23 cellular contexts compared by ENCODE assay signal in the genomic region with DNA sequence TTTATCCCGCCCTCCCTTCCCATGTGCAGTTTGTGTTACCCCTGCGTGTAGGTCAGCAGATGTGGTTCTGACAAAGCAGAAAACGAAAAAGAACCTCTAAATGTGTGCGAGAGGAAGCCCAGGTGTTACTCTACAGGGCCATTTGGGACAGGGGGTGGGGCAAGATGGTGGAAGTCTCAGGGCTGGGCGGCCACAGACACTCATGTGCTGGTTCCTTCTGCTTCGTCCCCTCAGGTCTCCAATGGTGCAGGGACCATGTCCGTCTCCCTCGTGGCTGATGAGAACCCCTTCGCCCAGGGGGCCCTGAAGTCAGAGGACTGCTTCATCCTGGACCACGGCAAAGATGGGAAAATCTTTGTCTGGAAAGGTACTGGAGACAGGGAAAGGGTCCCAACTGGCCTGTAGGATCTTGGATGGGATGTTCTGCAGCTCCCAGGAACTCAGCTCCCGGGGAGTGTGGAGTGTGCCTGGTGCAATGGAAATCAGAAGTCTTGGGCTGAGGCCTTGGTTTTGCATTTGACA. TPM values are rescaled to one million over a fixed set of nuclear protein-coding genes. Genes with fewer than 3 reads are reported as not detected.
DNase-seq lines count a peak whose midpoint lies in the region; ATAC-seq and TF ChIP-seq lines count a peak whose summit lies in the region.
"Had no signal": no experiment of that assay in that cellular context is flagged by ENCODE, and none has a peak within 500 bp of the region (broad histone marks: within the 10 kb centered on the region; RNA-seq: fewer than 3 reads in every experiment).

No MANE protein-coding gene starts in this region.

- H3K27me3 ChIP-seq in heart right ventricle (no peaks in the 10 kb centered on the region), smooth muscle cell (ENCODE audit: low read depth) (no peaks in the 10 kb centered on the region)
- H3K27me3 ChIP-seq: hepatocyte had no signal

- ATAC-seq in heart right ventricle (no peak), left cardiac atrium (no peak), HG03175 (IDR thresholded peaks at IDR 0.05; ENCODE audit: unreplicated experiment) (no peak), GM18907 (IDR thresholded peaks at IDR 0.05; ENCODE audit: unreplicated experiment) (no peak), HG02798 (IDR thresholded peaks at IDR 0.05; ENCODE audit: poor library complexity, unreplicated experiment) (no peak)
- ATAC-seq: A549 had no signal

- H3K4me2 ChIP-seq in smooth muscle cell, result no peak overlapping the region
- H3K4me2 ChIP-seq: hepatocyte had no signal

- H3K9me3 ChIP-seq in heart right ventricle (no peaks in the 10 kb centered on the region), smooth muscle cell (replicated peaks; ENCODE audit: low read depth) (no peaks in the 10 kb centered on the region)
- H3K9me3 ChIP-seq: A549 had no signal

- no peak for DNase-seq in heart right ventricle
- no peak for DNase-seq in left cardiac atrium
- DNase-seq in islet precursor cell, result peak; percentile 28
- no peak for DNase-seq in smooth muscle cell (lab: John Stamatoyannopoulos, UW; ENCODE audit: unreplicated experiment)
- DNase-seq: activated CD4-positive, alpha-beta T cell treated with anti-CD3 and anti-CD28 coated beads, Interleukin-2, amount 50 U/mL, for 48 hours; activated CD4-positive, CD25-positive, alpha-beta regulatory T cell; activated gamma-delta T cell treated with Interleukin-2 at 50 U/mL for 16 hours; dermis blood vessel endothelial cell; immature natural killer cell; Kasumi-1; NCI-H1048; NCI-H187 treated with DMSO at 0.1 percent for 48 hours; NCI-H226; NCI-H774; SHP77 treated with DMSO at 0.1 percent for 48 hours; stimulated activated CD8-positive, alpha-beta memory T cell treated with anti-CD3 and anti-CD28 coated beads, Interleukin-4, amount 100 ng/mL, for 48 hours; SW 1271 had no signal

- intact Hi-C loops in heart right ventricle (cut with DNase I) (loop anchor here in 8 of 10 donors (2.0 to 10.0 kb wide), 8 partner anchors 35 to 105 kb away; no protein-coding TSS in a partner anchor), left cardiac atrium (cut with DNase I) (loop anchor here (5.0 to 10.0 kb wide), 4 partner anchors 65 to 105 kb away; no protein-coding TSS in a partner anchor)

- no peak for TF ChIP-seq CTCF in heart right ventricle (IDR thresholded peaks at IDR 0.05)
- no peak for TF ChIP-seq CTCF in smooth muscle cell (IDR thresholded peaks at IDR 0.05; ENCODE audit: borderline replicate concordance, insufficient read depth, poor library complexity, severe bottlenecking)

- no peak overlapping the region for H3K9ac ChIP-seq in smooth muscle cell (ENCODE audit: low read depth)

- no peaks in the 10 kb centered on the region for H3K79me2 ChIP-seq in smooth muscle cell (ENCODE audit: low read depth)
- H3K79me2 ChIP-seq: hepatocyte had no signal

- H3K4me1 ChIP-seq in heart right ventricle (peaks cover 14 to 93% (median 39%) of the 10 kb centered on the region in 9 donors), smooth muscle cell (ENCODE audit: low read depth) (no peaks in the 10 kb centered on the region), urinary bladder (ENCODE audit: insufficient read depth) (no peaks in the 10 kb centered on the region)

- H3K27ac ChIP-seq in heart right ventricle (peak overlapping the region in 7 of 10 donors; percentile 18 to 98 (median 57)), smooth muscle cell (ENCODE audit: low read depth) (peak overlapping the region; percentile 50), urinary bladder (ENCODE audit: low read depth) (peak overlapping the region; percentile 12)
- H3K27ac ChIP-seq: hepatocyte had no signal

- no peak overlapping the region for H2AFZ ChIP-seq in smooth muscle cell (ENCODE audit: low read depth)
- H2AFZ ChIP-seq: hepatocyte had no signal

- H3K4me3 ChIP-seq in heart right ventricle (no peak overlapping the region), smooth muscle cell (no peak overlapping the region), urinary bladder (ENCODE audit: low read depth, low read length) (no peak overlapping the region)
- H3K4me3 ChIP-seq: A549, hepatocyte had no signal

- peaks cover 17% of the 10 kb centered on the region for H4K20me1 ChIP-seq in smooth muscle cell (ENCODE audit: low read depth)

- WGBS in heart right ventricle, 2 donors, result 91 to 92% methylated on average over 11 of the region's 11 CpGs
- 95% methylated on average over 11 of the region's 11 CpGs for WGBS in smooth muscle cell (ENCODE audit: low lambda C conversion rate)
- WGBS in urinary bladder, result 92% methylated on average over 11 of the region's 11 CpGs

- peaks cover 4 to 100% (median 93%) of the 10 kb centered on the region in 9 donors for H3K36me3 ChIP-seq in heart right ventricle
- H3K36me3 ChIP-seq in smooth muscle cell (ENCODE audit: low read depth), result peaks cover 6% of the 10 kb centered on the region
- H3K36me3 ChIP-seq in urinary bladder (ENCODE audit: insufficient read depth), result peaks cover 4% of the 10 kb centered on the region

- H3F3A ChIP-seq in smooth muscle cell (ENCODE audit: low read depth), result peaks cover 20% of the 10 kb centered on the region

RNA-seq across cellular contexts. Expression of a gene that starts 49.0 kb away (rescaled TPM):
- total RNA-seq in heart right ventricle (100 to 1,000 TPM; 532 to 861 (median 668) TPM), left cardiac atrium (1,000 to 10,000 TPM in 1 of 2 donors, 100 to 1,000 TPM in 1; 881 to 1,287 TPM), smooth muscle cell (337 and 430 TPM in 2 replicates), urinary bladder (405 TPM)
- polyA plus RNA-seq in heart right ventricle (100 to 1,000 TPM; 360 to 823 TPM), smooth muscle cell (529 and 685 TPM in 2 replicates), urinary bladder (2,591 TPM)

RNA-seq across cellular contexts. Expression of a gene that starts 53.1 kb away (rescaled TPM):
- 100 to 1,000 TPM; 104 to 389 (median 181) TPM for total RNA-seq in heart right ventricle
- polyA plus RNA-seq in heart right ventricle, result 100 to 1,000 TPM; 146 to 203 TPM
- 100 to 1,000 TPM; 194 to 326 TPM for total RNA-seq in left cardiac atrium
- total RNA-seq in smooth muscle cell, result 171 and 187 TPM in 2 replicates
- polyA plus RNA-seq in smooth muscle cell, result 105 and 136 TPM in 2 replicates
- total RNA-seq in urinary bladder, result 148 TPM
- polyA plus RNA-seq in urinary bladder, result 263 TPM
